In genomic region chr13:94674609-94675348, GRCh38 we compare ENCODE assay signal across 8 cellular contexts. TPM values are rescaled to one million over a fixed set of nuclear protein-coding genes. Genes with fewer than 3 reads are reported as not detected.
DNase-seq lines count a peak whose midpoint lies in the region; ATAC-seq and TF ChIP-seq lines count a peak whose summit lies in the region.

No MANE protein-coding gene starts in this region.

- in situ Hi-C loops in GM13976 (cut with MboI; ENCODE audit: low sequenced_read_pairs, unreplicated experiment) = no loop called here

- peak; percentile 61 for TF ChIP-seq CTCF in GM13976 (IDR thresholded peaks at IDR 0.05; ENCODE audit: borderline replicate concordance, control extremely low read depth, extremely low read depth, insufficient read depth, missing control alignments)
- TF ChIP-seq CTCF in smooth muscle cell (IDR thresholded peaks at IDR 0.05; ENCODE audit: borderline replicate concordance, insufficient read depth, poor library complexity, severe bottlenecking) = peak; percentile 82

- H3K4me3 ChIP-seq in smooth muscle cell = no peak overlapping the region

- DNase-seq in AG08395 (ENCODE audit: low spot score) = peak; percentile 53
- peak; percentile 51 for DNase-seq in GM13976 (ENCODE audit: low spot score)
- peak; percentile 46 for DNase-seq in NCI-H748 treated with DMSO at 0.1 percent for 48 hours (lab: John Stamatoyannopoulos, UW)
- DNase-seq in activated T-cell treated with anti-CD3 and anti-CD28 coated beads for 4 hours = peak; percentile 36
- DNase-seq in globus pallidus (ENCODE audit: low spot score) = peak; percentile 46
- no peak for DNase-seq in smooth muscle cell (lab: John Stamatoyannopoulos, UW; ENCODE audit: unreplicated experiment)

- H3K79me2 ChIP-seq in smooth muscle cell (ENCODE audit: low read depth) = no peaks in the 10 kb centered on the region

- no peak overlapping the region for H3K4me2 ChIP-seq in smooth muscle cell

- peaks cover 47% of the 10 kb centered on the region for H3K27me3 ChIP-seq in smooth muscle cell (ENCODE audit: low read depth)

- peaks cover 12% of the 10 kb centered on the region for H3K4me1 ChIP-seq in smooth muscle cell (ENCODE audit: low read depth)

- WGBS in smooth muscle cell (ENCODE audit: low lambda C conversion rate) = 31% methylated on average over 5 of the region's 5 CpGs

- H3F3A ChIP-seq in smooth muscle cell (ENCODE audit: low read depth) = no peaks in the 10 kb centered on the region

- no peaks in the 10 kb centered on the region for H3K36me3 ChIP-seq in smooth muscle cell (ENCODE audit: low read depth)

- no peak overlapping the region for H2AFZ ChIP-seq in smooth muscle cell (ENCODE audit: low read depth)

- peak; percentile 79 for ATAC-seq in HG03342 (IDR thresholded peaks at IDR 0.05; ENCODE audit: unreplicated experiment)
- ATAC-seq in GM19455 (IDR thresholded peaks at IDR 0.05; ENCODE audit: unreplicated experiment) = no peak

- H3K27ac ChIP-seq in smooth muscle cell (ENCODE audit: low read depth) = no peak overlapping the region

- no peaks in the 10 kb centered on the region for H4K20me1 ChIP-seq in smooth muscle cell (ENCODE audit: low read depth)

- H3K9ac ChIP-seq in smooth muscle cell (ENCODE audit: low read depth) = no peak overlapping the region

- no peaks in the 10 kb centered on the region for H3K9me3 ChIP-seq in smooth muscle cell (replicated peaks; ENCODE audit: low read depth)

RNA-seq across cellular contexts. Expression of gene SOX21, which starts 37.6 kb away (rescaled TPM):
- total RNA-seq in smooth muscle cell = 0.09 TPM in 1 of 2 replicates, not detected in the other
- not detected in 2 replicates for polyA plus RNA-seq in smooth muscle cell
